Comparison of ENCODE assay signal across 8 cellular contexts in the genomic region with DNA sequence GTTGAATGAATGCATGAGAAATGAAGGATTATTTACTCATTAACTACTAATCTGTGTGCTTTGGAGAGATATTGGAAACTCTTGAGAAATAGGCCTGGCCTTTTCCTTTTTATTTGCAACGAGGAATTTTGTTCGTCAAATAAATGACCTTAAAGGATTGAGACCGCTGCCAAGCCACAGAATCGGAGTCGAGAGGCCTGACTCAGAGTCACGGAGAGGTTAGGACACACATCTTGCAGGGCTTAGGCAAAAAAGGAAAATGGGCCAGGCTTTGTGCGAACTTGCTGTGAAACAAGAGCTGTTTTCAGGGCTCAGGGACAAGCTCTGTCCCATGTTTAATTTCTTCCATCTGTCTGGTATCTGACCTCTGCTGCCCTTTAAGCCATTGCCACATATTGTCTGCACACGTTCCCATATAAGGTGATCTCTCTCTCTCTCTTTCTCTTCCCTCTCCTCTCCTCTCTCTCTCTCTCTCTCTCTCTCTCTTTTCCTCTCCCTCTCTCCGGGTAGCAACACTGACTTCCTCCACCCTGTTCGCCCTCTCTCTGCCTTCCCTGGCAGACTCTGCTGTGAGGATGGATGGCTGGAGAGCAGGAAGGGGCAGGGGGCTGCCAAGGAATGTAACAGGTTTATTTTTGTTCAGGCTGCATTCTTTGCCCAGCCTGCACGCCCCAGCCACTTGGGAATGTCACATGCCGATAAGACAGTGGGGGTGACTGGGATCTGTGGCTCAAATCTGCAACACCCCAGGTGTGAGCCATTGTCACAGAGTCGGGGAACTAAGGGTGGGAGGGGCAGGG. TPM values are rescaled to one million over a fixed set of nuclear protein-coding genes. Genes with fewer than 3 reads are reported as not detected.
DNase-seq lines count a peak whose midpoint lies in the region; ATAC-seq, FAIRE-seq and TF ChIP-seq lines count a peak whose summit lies in the region.

No MANE protein-coding gene starts in this region.

- no peak overlapping the region for H3K27ac Mint-ChIP-seq in activated CD8-positive, alpha-beta T cell treated with anti-CD3 and anti-CD28 coated beads for 36 hours

- no peak overlapping the region for H3K4me3 ChIP-seq in K562
- H3K4me3 ChIP-seq in spleen, result no peak overlapping the region
- H3K4me3 ChIP-seq in effector memory CD4-positive, alpha-beta T cell (ENCODE audit: insufficient read depth, low read depth, low read length, poor library complexity, severe bottlenecking), result no peak overlapping the region

- H3K27me3 ChIP-seq in K562 (ENCODE audit: control insufficient read depth in 2 of 2, insufficient read depth in 2 of 2, low read length in 2 of 2), result no peaks in the 10 kb centered on the region
- no peaks in the 10 kb centered on the region for H3K27me3 ChIP-seq in spleen (replicated peaks in 1 of 7)
- H3K27me3 ChIP-seq in effector memory CD4-positive, alpha-beta T cell (replicated peaks; ENCODE audit: control insufficient read depth, insufficient read depth, low read length, poor library complexity, severe bottlenecking), result no peaks in the 10 kb centered on the region

- H3K9me3 Mint-ChIP-seq in activated CD8-positive, alpha-beta T cell treated with anti-CD3 and anti-CD28 coated beads for 36 hours, result no peaks in the 10 kb centered on the region

- no peak overlapping the region for H3K27ac ChIP-seq in K562 (ENCODE audit: extremely low read depth, low read depth, low read length)
- H3K27ac ChIP-seq in spleen, result peak overlapping the region in 7 of 8 donors; percentile 44 to 77 (median 60)
- no peak overlapping the region for H3K27ac ChIP-seq in effector memory CD4-positive, alpha-beta T cell (ENCODE audit: insufficient read depth, low read length, poor library complexity, severe bottlenecking)

- H3K9me3 ChIP-seq in K562 (replicated peaks; ENCODE audit: control insufficient read depth, insufficient read depth, low read depth, low read length), result no peaks in the 10 kb centered on the region
- H3K9me3 ChIP-seq in spleen, result no peaks in the 10 kb centered on the region
- no peaks in the 10 kb centered on the region for H3K9me3 ChIP-seq in effector memory CD4-positive, alpha-beta T cell (ENCODE audit: control insufficient read depth, low read length)

- H3K27me3 Mint-ChIP-seq in activated CD8-positive, alpha-beta T cell treated with anti-CD3 and anti-CD28 coated beads for 36 hours, result peaks cover 4% of the 10 kb centered on the region

- H3K4me2 ChIP-seq in K562 (ENCODE audit: insufficient read depth, low read length), result peak overlapping the region; percentile 48; the same call in 1 of the 2 replicates

- H3K36me3 ChIP-seq in K562 (ENCODE audit: control insufficient read depth, insufficient read depth, low read length) (no peaks in the 10 kb centered on the region), spleen (no peaks in the 10 kb centered on the region)
- H3K36me3 ChIP-seq in effector memory CD4-positive, alpha-beta T cell (ENCODE audit: control insufficient read depth, insufficient read depth, low read length), result no peaks in the 10 kb centered on the region

- FAIRE-seq in K562 (lab: Jason Lieb, UNC), result no peak

- H4K20me1 ChIP-seq in K562 (replicated peaks; ENCODE audit: control insufficient read depth, insufficient read depth, low read length), result no peaks in the 10 kb centered on the region

- CTCF ChIA-PET in K562 (lab: Yijun Ruan, JAX; ENCODE audit: low intra/inter-chr PET ratio), result no interaction called here
- CTCF ChIA-PET in activated CD8-positive, alpha-beta T cell treated with anti-CD3 and anti-CD28 coated beads for 36 hours (lab: Charles Lee), result interaction anchor here (0.7 kb wide), 1 partner anchor 321 kb away, joined by 3 read pairs; no protein-coding TSS in a partner anchor

- H3K4me1 Mint-ChIP-seq in activated CD8-positive, alpha-beta T cell treated with anti-CD3 and anti-CD28 coated beads for 36 hours (ENCODE audit: low read depth), result peaks cover 2% of the 10 kb centered on the region

- H3K4me1 ChIP-seq in K562 (replicated peaks in 1 of 2; ENCODE audit: control insufficient read depth in 2 of 2, insufficient read depth in 2 of 2, low read length in 2 of 2), result peaks cover 10 to 20% of the 10 kb centered on the region in 2 experiments; a peak in 2 of 5 replicates
- peaks cover 0 to 9% (median 0%) of the 10 kb centered on the region in 6 donors for H3K4me1 ChIP-seq in spleen
- H3K4me1 ChIP-seq in effector memory CD4-positive, alpha-beta T cell (ENCODE audit: control insufficient read depth, insufficient read depth, low read length, poor library complexity, severe bottlenecking), result no peaks in the 10 kb centered on the region

- H3K36me3 Mint-ChIP-seq in activated CD8-positive, alpha-beta T cell treated with anti-CD3 and anti-CD28 coated beads for 36 hours (ENCODE audit: low read depth), result no peaks in the 10 kb centered on the region

- in situ Hi-C loops in K562 (cut with MboI), result loop anchor here (10.0 kb wide), 1 partner anchor 316 kb away; no protein-coding TSS in a partner anchor

- TF ChIP-seq CTCF in K562 (IDR thresholded peaks at IDR 0.05 in 2 of 3, conservative IDR thresholded peaks at IDR 0.05 in 1 of 3; ENCODE audit: insufficient read depth in 2 of 3, low read depth in 1 of 3, low read length in 3 of 3) (no peak), spleen (IDR thresholded peaks at IDR 0.05 in 8 of 11, conservative IDR thresholded peaks at IDR 0.05 in 3 of 11) (peak in 2 of 11 experiments; percentile 16 to 19)
- no peak for TF ChIP-seq CTCF in activated CD8-positive, alpha-beta T cell treated with anti-CD3 and anti-CD28 coated beads for 36 hours (IDR thresholded peaks at IDR 0.05)

- H3K79me2 ChIP-seq in K562 (ENCODE audit: control insufficient read depth, insufficient read depth, low read length), result no peaks in the 10 kb centered on the region

- no peak overlapping the region for H3K4me3 Mint-ChIP-seq in activated CD8-positive, alpha-beta T cell treated with anti-CD3 and anti-CD28 coated beads for 36 hours

- H3K9me1 ChIP-seq in K562 (ENCODE audit: control insufficient read depth, insufficient read depth, low read length), result no peaks in the 10 kb centered on the region

- TF ChIP-seq EP300 in K562 (IDR thresholded peaks at IDR 0.05; ENCODE audit: low read length), result no peak

- peak overlapping the region; percentile 31 to 81; a peak in 2 of 4 replicates for H3K9ac ChIP-seq in K562 (ENCODE audit: insufficient read depth in 1 of 2, low read depth in 2 of 2, low read length in 2 of 2)

- peak overlapping the region; percentile 60 for H2AFZ ChIP-seq in K562 (ENCODE audit: low read depth, low read length)

- TF ChIP-seq POLR2A in K562 (conservative IDR thresholded peaks at IDR 0.05) (no peak), spleen (IDR thresholded peaks at IDR 0.05) (no peak)

- DNase-seq in HPDE6-E6E7 (ENCODE audit: extremely low spot score) (peak; percentile 74), K562 (ENCODE audit: extremely low read depth in 1 of 4, low spot score in 3 of 4) (peak in 2 of 4 experiments; percentile 16 to 21), iris pigment epithelial cell (ENCODE audit: low read depth) (peak; percentile 100), spleen (no peak), NCI-H524 treated with DMSO at 0.1 percent for 48 hours (lab: John Stamatoyannopoulos, UW) (no peak)
- no peak for DNase-seq in effector memory CD4-positive, alpha-beta T cell
- DNase-seq in stimulated activated naive CD4-positive, alpha-beta T cell (lab: John Stamatoyannopoulos, UW), result no peak
- no peak for DNase-seq in activated CD8-positive, alpha-beta T cell treated with anti-CD3 and anti-CD28 coated beads for 36 hours

- BruUV-seq in K562 (replicated peaks; lab: Mats Ljungman, UMichigan), result no TSS peak

- POLR2A ChIA-PET in K562 (lab: Yijun Ruan, JAX), result no interaction called here
- POLR2A ChIA-PET in activated CD8-positive, alpha-beta T cell treated with anti-CD3 and anti-CD28 coated beads for 36 hours (lab: Charles Lee), result no interaction called here

- 28% methylated on average over 13 of the region's 13 CpGs for WGBS in K562 (ENCODE audit: insufficient coverage, low coverage, missing lambda C conversion rate)
- WGBS in spleen, 5 donors, result 50 to 69% (median 67%) methylated on average over 13 of the region's 13 CpGs

- ATAC-seq in K562, result no peak; the same call in 2 of the 3 replicates
- no peak for ATAC-seq in activated CD8-positive, alpha-beta T cell treated with anti-CD3 and anti-CD28 coated beads for 36 hours

- TF ChIP-seq RAD21 in K562 (CRISPR knock-in tag; conservative IDR thresholded peaks at IDR 0.05 in 1 of 2, IDR thresholded peaks at IDR 0.05 in 1 of 2), result no peak

- intact Hi-C loops in K562 (cut with micrococcal nuclease) (loop anchor here (10.0 kb wide), 1 partner anchor 246 kb away; no protein-coding TSS in a partner anchor), spleen (cut with DNase I; ENCODE audit: low total_unique reads) (loop anchor here (5.0 to 10.0 kb wide), 2 partner anchors 136 to 313 kb away; no protein-coding TSS in a partner anchor)
- intact Hi-C loops in activated CD8-positive, alpha-beta T cell treated with anti-CD3 and anti-CD28 coated beads for 36 hours (cut with micrococcal nuclease), result no loop called here

RNA-seq across cellular contexts. Expression of a gene that starts 14.9 kb away (rescaled TPM):
- total RNA-seq in K562 (2011; cell fraction: chromatin; rRNA removed; ENCODE audit: low replicate concordance), result 5.5 and 19.3 TPM in 2 replicates
- 2.5 and 4.1 TPM in 2 replicates for total RNA-seq in K562 (2011; cell fraction: nucleolus; rRNA removed)
- 5.0 and 8.4 TPM in 2 replicates for total RNA-seq in K562 (2011; cell fraction: nucleoplasm; rRNA removed)
- total RNA-seq in K562 (2014; rRNA removed) (6.1 and 7.6 TPM in 2 replicates), K562 (2014; rRNA removed; fragmentation: Illumina TruSeq; extraction: Trizol) (9.1 and 11.2 TPM in 2 replicates), K562 (2015; rRNA removed; fragmentation: Illumina TruSeq; extraction: Trizol) (8.7 and 8.9 TPM in 2 replicates), K562 (2021) (6.7 and 7.2 TPM in 2 replicates), spleen (10 to 100 TPM in 1 of 7 donors, 1 to 10 TPM in 6; 4.5 to 10.1 (median 6.3) TPM)
- polyA plus RNA-seq in K562 (2011; rRNA removed) (6.6 and 9.8 TPM in 2 replicates), K562 (2014; fragmentation: Illumina TruSeq; extraction: Trizol) (7.9 and 8.3 TPM in 2 replicates), K562 (2014; fragmentation: Nextera tagmentation; extraction: Ambion mirVana) (1 to 10 TPM; 2.8 to 5.0 TPM), K562 (2014; rRNA removed) (8.7 and 11.9 TPM in 2 replicates), spleen (1 to 10 TPM; 1.8 to 2.9 (median 2.8) TPM)
- 1.4 and 1.7 TPM in 2 replicates for polyA plus RNA-seq in K562 (2011; cell fraction: cytosol; rRNA removed)
- 5.2 and 7.1 TPM in 2 replicates for polyA plus RNA-seq in K562 (2011; cell fraction: nucleus; rRNA removed)
- polyA plus RNA-seq in K562 (2012), result 6.8 and 8.2 TPM in 2 replicates
- 5.4 and 7.1 TPM in 2 replicates for polyA minus RNA-seq in K562 (2011; rRNA and poly(A)+ RNA removed)
- polyA minus RNA-seq in K562 (2011; cell fraction: cytosol; rRNA and poly(A)+ RNA removed), result 3.0 and 4.2 TPM in 2 replicates
- polyA minus RNA-seq in K562 (2011; cell fraction: nucleus; rRNA and poly(A)+ RNA removed), result 3.6 and 7.2 TPM in 2 replicates
- 1 to 10 TPM; 1.8 to 2.8 TPM for total RNA-seq in activated CD8-positive, alpha-beta T cell treated with anti-CD3 and anti-CD28 coated beads for 36 hours

Comparison
In these comparisons a context has a peak if more than half of its experiments do, and no peak if none do; other contexts are left out.
1. DNase-seq: peak in HPDE6-E6E7 (single experiment) and iris pigment epithelial cell (single experiment); none in spleen (single experiment), effector memory CD4-positive, alpha-beta T cell (0 of 3), stimulated activated naive CD4-positive, alpha-beta T cell (0 of 6), activated CD8-positive, alpha-beta T cell treated with anti-CD3 and anti-CD28 coated beads for 36 hours (single experiment) and NCI-H524 treated with DMSO at 0.1 percent for 48 hours (single experiment).
2. H3K27ac ChIP-seq: peak in spleen (7 of 8); none in K562 (single experiment) and effector memory CD4-positive, alpha-beta T cell (single experiment).